Comparison of ENCODE assay signal across 15 cellular contexts in the genomic region with DNA sequence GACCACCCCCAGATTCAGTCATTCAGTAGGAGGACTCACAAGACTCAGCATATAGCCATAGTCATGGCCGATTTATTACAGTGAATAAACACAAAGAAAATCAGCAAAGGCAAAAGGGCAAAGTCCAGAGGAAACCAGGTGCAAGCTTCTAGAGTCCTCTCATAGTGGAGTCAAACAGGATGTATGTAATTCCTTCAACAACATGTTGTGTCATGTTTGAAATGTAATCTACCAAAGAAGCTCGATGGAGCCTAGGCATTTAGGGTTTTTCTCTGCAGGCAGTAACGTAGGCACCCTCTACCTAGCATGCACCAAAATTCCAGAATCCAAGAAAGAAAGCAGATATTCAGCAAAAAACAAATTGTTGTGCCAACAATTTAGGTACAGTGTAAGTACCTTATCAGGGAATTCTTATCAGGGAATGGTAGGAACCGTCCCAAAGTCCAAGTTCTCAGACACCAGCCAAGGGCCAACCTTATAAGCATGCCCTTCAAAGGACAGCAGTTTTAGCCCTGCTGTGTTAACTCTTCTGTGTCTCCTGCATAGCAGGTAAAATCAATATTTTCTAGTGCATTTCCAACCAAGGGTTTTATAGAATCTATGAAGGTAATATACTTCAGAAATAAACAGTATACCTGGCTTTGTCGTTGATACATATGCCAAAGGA. TPM values are rescaled to one million over a fixed set of nuclear protein-coding genes. Genes with fewer than 3 reads are reported as not detected.
DNase-seq lines count a peak whose midpoint lies in the region; ATAC-seq, FAIRE-seq and TF ChIP-seq lines count a peak whose summit lies in the region.
"Had no signal": no experiment of that assay in that cellular context is flagged by ENCODE, and none has a peak within 500 bp of the region (broad histone marks: within the 10 kb centered on the region; RNA-seq: fewer than 3 reads in every experiment).

No MANE protein-coding gene starts in this region.

- peaks cover 44% of the 10 kb centered on the region for H3K4me1 ChIP-seq in A549
- H3K4me1 ChIP-seq in keratinocyte (ENCODE audit: control insufficient read depth, extremely low read depth, insufficient read depth, low read length) = peaks cover 15% of the 10 kb centered on the region
- no peaks in the 10 kb centered on the region for H3K4me1 ChIP-seq in uterus
- no peaks in the 10 kb centered on the region for H3K4me1 ChIP-seq in tibial artery
- H3K4me1 ChIP-seq: vagina had no signal

- peaks cover 47% of the 10 kb centered on the region for H3K4me1 Mint-ChIP-seq in activated B cell treated with CpG ODN at 0.5 μM for 24 hours

- WGBS in A549 (ENCODE audit: missing lambda C conversion rate) = 53% methylated on average over 5 of the region's 5 CpGs

- ATAC-seq in A549 (no peak), activated B cell treated with CpG ODN at 0.5 μM for 24 hours (ENCODE audit: low read depth) (no peak)

- H2AFZ ChIP-seq in keratinocyte (ENCODE audit: control insufficient read depth, low read length) = peak overlapping the region; percentile 4

- no peaks in the 10 kb centered on the region for H3K27me3 Mint-ChIP-seq in activated B cell treated with CpG ODN at 0.5 μM for 24 hours

- dilution Hi-C loops in keratinocyte (cut with MboI; ENCODE audit: extremely low pct_ligation_motif_present, low sequenced_read_pairs) = no loop called here

- H3K27ac Mint-ChIP-seq in activated B cell treated with CpG ODN at 0.5 μM for 24 hours = peak overlapping the region; percentile 96

- TF ChIP-seq CTCF in A549 (IDR thresholded peaks at IDR 0.05) = no peak
- TF ChIP-seq CTCF in activated B cell treated with CpG ODN at 0.5 μM for 24 hours (IDR thresholded peaks at IDR 0.05) = no peak
- TF ChIP-seq CTCF in keratinocyte (optimal IDR thresholded peaks at IDR 0.05 in 1 of 3, IDR thresholded peaks at IDR 0.05 in 1 of 3, conservative IDR thresholded peaks at IDR 0.05 in 1 of 3; ENCODE audit: extremely low read depth in 1 of 3, insufficient read depth in 2 of 3, low read length in 3 of 3) = no peak
- TF ChIP-seq CTCF in uterus (IDR thresholded peaks at IDR 0.05) = no peak
- no peak for TF ChIP-seq CTCF in dorsolateral prefrontal cortex (IDR thresholded peaks at IDR 0.05 in 54 of 56, conservative IDR thresholded peaks at IDR 0.05 in 2 of 56; ENCODE audit: low read depth in 1 of 56, partially characterized antibody in 56 of 56)
- TF ChIP-seq CTCF in tibial artery (IDR thresholded peaks at IDR 0.05) = no peak

- POLR2A ChIA-PET in A549 (lab: Yijun Ruan, JAX) (no interaction called here), activated B cell treated with CpG ODN at 0.5 μM for 24 hours (lab: Charles Lee) (interaction anchor here (0.6 to 2.9 kb wide), 12 partner anchors 10 to 107 kb away, joined by 3 to 24 read pairs (median 6); partner anchors contain the start of gene SLAMF6)

- no peaks in the 10 kb centered on the region for H3K9me1 ChIP-seq in keratinocyte (ENCODE audit: control insufficient read depth, extremely low read depth, insufficient read depth, low read length)

- no peak overlapping the region for H3K4me3 ChIP-seq in A549
- no peak overlapping the region for H3K4me3 ChIP-seq in keratinocyte (ENCODE audit: control insufficient read depth in 2 of 3, extremely low read depth in 1 of 3, insufficient read depth in 2 of 3, low read depth in 1 of 3, low read length in 3 of 3)
- H3K4me3 ChIP-seq in uterus = no peak overlapping the region
- H3K4me3 ChIP-seq in dorsolateral prefrontal cortex = no peak overlapping the region
- H3K4me3 ChIP-seq in tibial artery = no peak overlapping the region
- H3K4me3 ChIP-seq: vagina had no signal

- H3K4me2 ChIP-seq in A549 (peak overlapping the region; percentile 29), keratinocyte (ENCODE audit: control insufficient read depth, extremely low read depth, insufficient read depth, low read depth, low read length) (peak overlapping the region; percentile 34)

- H3K36me3 ChIP-seq in keratinocyte (ENCODE audit: control insufficient read depth in 2 of 2, extremely low read depth in 1 of 2, insufficient read depth in 2 of 2, low read length in 2 of 2) = no peaks in the 10 kb centered on the region
- no peaks in the 10 kb centered on the region for H3K36me3 ChIP-seq in uterus
- no peaks in the 10 kb centered on the region for H3K36me3 ChIP-seq in tibial artery
- H3K36me3 ChIP-seq: vagina, WERI-Rb-1 had no signal

- H3K27ac ChIP-seq in A549 (peak overlapping the region in 1 of 2 experiments; percentile 38; a peak in 1 of 6 replicates), keratinocyte (ENCODE audit: control insufficient read depth, insufficient read depth, low read length) (no peak overlapping the region), uterus (no peak overlapping the region), dorsolateral prefrontal cortex (no peak overlapping the region), tibial artery (no peak overlapping the region)
- H3K27ac ChIP-seq: C4-2B, vagina, WERI-Rb-1 had no signal

- DNase-seq in A549 (ENCODE audit: low read depth in 1 of 2, low spot score in 1 of 2) = no peak
- DNase-seq in DMS53 treated with DMSO at 0.1 percent for 48 hours (lab: John Stamatoyannopoulos, UW; ENCODE audit: unreplicated experiment) = peak; percentile 99
- DNase-seq in activated B cell treated with CpG ODN at 0.5 μM for 24 hours = no peak
- no peak for DNase-seq in keratinocyte (ENCODE audit: low read depth, low spot score)
- DNase-seq in uterus = no peak
- no peak for DNase-seq in dorsolateral prefrontal cortex
- no peak for DNase-seq in NOMO-1 (lab: John Stamatoyannopoulos, UW; ENCODE audit: unreplicated experiment in 2 of 2)
- no peak for DNase-seq in tibial artery
- DNase-seq: H7, NCI-H2081 treated with DMSO at 0.1 percent for 48 hours, WERI-Rb-1 had no signal

- CTCF ChIA-PET in A549 (lab: Yijun Ruan, JAX) = no interaction called here
- CTCF ChIA-PET in activated B cell treated with CpG ODN at 0.5 μM for 24 hours (lab: Charles Lee) = interaction anchor here (1.0 to 3.0 kb wide), 4 partner anchors 16 to 110 kb away, joined by 3 to 28 read pairs (median 12); partner anchors contain the start of gene SLAMF6

- peaks cover 15% of the 10 kb centered on the region for H3K9me3 Mint-ChIP-seq in activated B cell treated with CpG ODN at 0.5 μM for 24 hours

- intact Hi-C loops in activated B cell treated with CpG ODN at 0.5 μM for 24 hours (cut with micrococcal nuclease) (no loop called here), uterus (cut with DNase I; ENCODE audit: low total_unique reads) (no loop called here), dorsolateral prefrontal cortex (cut with DNase I) (no loop called here), tibial artery (cut with DNase I; ENCODE audit: low total_unique reads) (no loop called here)

- no peak overlapping the region for H3K9ac ChIP-seq in keratinocyte (ENCODE audit: control insufficient read depth, extremely low read depth, insufficient read depth, low read length)

- no peak for TF ChIP-seq EP300 in A549 (IDR thresholded peaks at IDR 0.05)

- no peaks in the 10 kb centered on the region for H4K20me1 ChIP-seq in keratinocyte (ENCODE audit: control insufficient read depth, extremely low read depth, insufficient read depth, low read length)

- H3K79me2 ChIP-seq in keratinocyte (ENCODE audit: control insufficient read depth, insufficient read depth, low read length) = no peaks in the 10 kb centered on the region

- H3K27me3 ChIP-seq in keratinocyte (ENCODE audit: control insufficient read depth, extremely low read depth, insufficient read depth, low read length) = no peaks in the 10 kb centered on the region
- H3K27me3 ChIP-seq in uterus = no peaks in the 10 kb centered on the region
- peaks cover 0 to 8% (median 0%) of the 10 kb centered on the region in 45 donors for H3K27me3 ChIP-seq in dorsolateral prefrontal cortex
- H3K27me3 ChIP-seq in tibial artery = no peaks in the 10 kb centered on the region
- H3K27me3 ChIP-seq: vagina had no signal

- TF ChIP-seq POLR2A in A549 (IDR thresholded peaks at IDR 0.05; ENCODE audit: low read length) (no peak), uterus (IDR thresholded peaks at IDR 0.05) (no peak)

- TF ChIP-seq RAD21 in A549 (conservative IDR thresholded peaks at IDR 0.05 in 1 of 2, IDR thresholded peaks at IDR 0.05 in 1 of 2) = no peak

- H3K9me3 ChIP-seq in A549 = peaks cover 21% of the 10 kb centered on the region; the same call in 1 of the 3 replicates
- H3K9me3 ChIP-seq in keratinocyte (ENCODE audit: control insufficient read depth, low read depth, low read length) = no peaks in the 10 kb centered on the region
- no peaks in the 10 kb centered on the region for H3K9me3 ChIP-seq in uterus
- peaks cover 0 to 13% (median 5%) of the 10 kb centered on the region in 3 donors for H3K9me3 ChIP-seq in tibial artery
- H3K9me3 ChIP-seq: vagina had no signal

- no peak overlapping the region for H3K4me3 Mint-ChIP-seq in activated B cell treated with CpG ODN at 0.5 μM for 24 hours

- H3K36me3 Mint-ChIP-seq in activated B cell treated with CpG ODN at 0.5 μM for 24 hours (ENCODE audit: low read depth) = peaks cover 16% of the 10 kb centered on the region

- no peak for FAIRE-seq in A549 (lab: Jason Lieb, UNC)
- peak; percentile 53 for FAIRE-seq in keratinocyte (lab: Jason Lieb, UNC)

RNA-seq across cellular contexts. Expression of gene SLAMF6, which starts 16.1 kb away (rescaled TPM):
- not detected in 2 replicates for polyA plus RNA-seq in A549 (2011; rRNA removed)
- polyA plus RNA-seq in A549 (2012; cell fraction: cytosol; rRNA removed) = not detected in 2 replicates
- polyA plus RNA-seq in A549 (2012; cell fraction: nucleus; rRNA removed) = not detected in 2 replicates
- not detected in 3 replicates for polyA plus RNA-seq in A549 (2017; fragmentation: RNase III; extraction: RNeasy Plus Mini Kit Qiagen cat#74134 plus additional on column Dnase treatment)
- not detected in 2 replicates for polyA minus RNA-seq in A549 (2011; rRNA and poly(A)+ RNA removed)
- 28.7 and 31.2 TPM in 2 replicates for total RNA-seq in activated B cell treated with CpG ODN at 0.5 μM for 24 hours
- 0.03 TPM in 1 of 3 replicates, not detected in the others for polyA plus RNA-seq in keratinocyte
- not detected for polyA plus RNA-seq in keratinocyte (2011; ENCODE audit: low read depth)
- polyA plus RNA-seq in keratinocyte (2011; cell fraction: cytosol; rRNA removed) = not detected in 2 replicates
- polyA plus RNA-seq in keratinocyte (2011; cell fraction: nucleus; rRNA removed) = not detected in 2 replicates
- polyA plus RNA-seq in keratinocyte (2012; ENCODE audit: low replicate concordance) = not detected in 2 replicates
- polyA minus RNA-seq in keratinocyte = not detected in 3 replicates
- not detected for polyA minus RNA-seq in keratinocyte (2011; cell fraction: cytosol; rRNA and poly(A)+ RNA removed)
- polyA minus RNA-seq in keratinocyte (2011; cell fraction: nucleus; rRNA and poly(A)+ RNA removed) = not detected in 2 replicates
- 1 to 10 TPM in 1 of 4 donors, under 1 TPM in 3; under 0.01 to 3.8 (median 0.65) TPM for total RNA-seq in uterus
- under 1 TPM in 25 of 120 experiments, not detected in 95; 0.12 to 0.83 (median 0.24) TPM for total RNA-seq in dorsolateral prefrontal cortex
- total RNA-seq: dermis microvascular lymphatic vessel endothelial cell, glomerular endothelial cell, H7 had no signal

RNA-seq across cellular contexts. Expression of gene CD84, which starts 40.2 kb away (rescaled TPM):
- not detected in 2 replicates for polyA plus RNA-seq in A549 (2011; rRNA removed)
- polyA plus RNA-seq in A549 (2012; cell fraction: cytosol; rRNA removed) = not detected in 2 replicates
- polyA plus RNA-seq in A549 (2012; cell fraction: nucleus; rRNA removed) = not detected in 2 replicates
- not detected in 3 replicates for polyA plus RNA-seq in A549 (2017; fragmentation: RNase III; extraction: RNeasy Plus Mini Kit Qiagen cat#74134 plus additional on column Dnase treatment)
- polyA minus RNA-seq in A549 (2011; rRNA and poly(A)+ RNA removed) = not detected in 2 replicates
- total RNA-seq in activated B cell treated with CpG ODN at 0.5 μM for 24 hours = 57.5 and 65.5 TPM in 2 replicates
- polyA plus RNA-seq in keratinocyte = 0.01 TPM in 1 of 3 replicates, not detected in the others
- not detected for polyA plus RNA-seq in keratinocyte (2011; ENCODE audit: low read depth)
- polyA plus RNA-seq in keratinocyte (2011; cell fraction: cytosol; rRNA removed) = not detected in 2 replicates
- polyA plus RNA-seq in keratinocyte (2011; cell fraction: nucleus; rRNA removed) = not detected in 2 replicates
- polyA plus RNA-seq in keratinocyte (2012; ENCODE audit: low replicate concordance) = not detected in 2 replicates
- not detected in 3 replicates for polyA minus RNA-seq in keratinocyte
- polyA minus RNA-seq in keratinocyte (2011; cell fraction: cytosol; rRNA and poly(A)+ RNA removed) = not detected
- polyA minus RNA-seq in keratinocyte (2011; cell fraction: nucleus; rRNA and poly(A)+ RNA removed) = not detected in 2 replicates
- 1 to 10 TPM; 1.8 to 4.1 (median 3.1) TPM for total RNA-seq in uterus
- 10 to 100 TPM in 4 of 120 experiments, 1 to 10 TPM in 113, under 1 TPM in 3; 0.63 to 12.0 (median 5.2) TPM for total RNA-seq in dorsolateral prefrontal cortex
- total RNA-seq: dermis microvascular lymphatic vessel endothelial cell, glomerular endothelial cell, H7 had no signal
